In the genomic region with DNA sequence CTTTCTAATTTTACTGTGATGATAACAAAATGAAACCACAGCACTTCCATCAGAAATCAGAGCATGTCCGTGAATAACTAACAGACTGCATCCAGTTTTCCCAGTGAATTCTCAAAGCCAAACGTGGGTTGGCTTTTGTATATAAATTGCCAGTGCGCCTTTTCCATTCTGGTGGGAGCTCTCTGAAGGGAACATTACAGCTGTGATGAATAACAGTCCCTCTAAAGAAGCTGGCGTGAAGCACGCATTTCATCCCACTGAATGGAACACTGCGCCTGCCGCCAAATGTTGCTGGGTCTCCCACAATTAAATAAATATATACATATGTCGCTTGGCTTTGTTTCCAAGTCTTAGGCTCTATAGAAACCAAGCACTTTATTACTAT, we compare ENCODE assay signal across 10 cellular contexts.
A peak's percentile ranks its signal among the peaks of the same experiment; 100 is the strongest.
DNase-seq lines count a peak whose midpoint lies in the region; ATAC-seq and TF ChIP-seq lines count a peak whose summit lies in the region.
"Had no signal": no experiment of that assay in that cellular context is flagged by ENCODE, and none has a peak within 500 bp of the region (broad histone marks: within the 10 kb centered on the region; RNA-seq: fewer than 3 reads in every experiment).

No MANE protein-coding gene starts in this region.

- TF ChIP-seq CTCF in BE2C (IDR thresholded peaks at IDR 0.05; ENCODE audit: low read depth, low read length) (no peak), fibroblast of mammary gland (conservative IDR thresholded peaks at IDR 0.05; ENCODE audit: control insufficient read depth, insufficient read depth, low read depth, low read length) (no peak)

- no peaks in the 10 kb centered on the region for H3K36me3 Mint-ChIP-seq in activated CD8-positive, alpha-beta memory T cell treated with anti-CD3 and anti-CD28 coated beads, Interleukin-2, amount 10 ng/mL, durations not matched to agents 7 days and 5 days

- no peak overlapping the region for H3K27ac Mint-ChIP-seq in activated CD8-positive, alpha-beta memory T cell treated with anti-CD3 and anti-CD28 coated beads, Interleukin-2, amount 10 ng/mL, durations not matched to agents 7 days and 5 days

- CTCF ChIA-PET in activated CD8-positive, alpha-beta memory T cell treated with anti-CD3 and anti-CD28 coated beads, Interleukin-2, amount 10 ng/mL, durations not matched to agents 7 days and 5 days (lab: Charles Lee) = no interaction called here

- H3K27ac ChIP-seq in rectal smooth muscle tissue (ENCODE audit: low read depth, low read length) = peak overlapping the region; percentile 61

- H3K9me3 Mint-ChIP-seq in activated CD8-positive, alpha-beta memory T cell treated with anti-CD3 and anti-CD28 coated beads, Interleukin-2, amount 10 ng/mL, durations not matched to agents 7 days and 5 days (ENCODE audit: low read depth) = no peaks in the 10 kb centered on the region

- DNase-seq in BE2C (peak; percentile 22), NCI-H69 (lab: John Stamatoyannopoulos, UW) (peak; percentile 53), fibroblast of mammary gland (ENCODE audit: low read depth) (peak; percentile 69), NCI-H1436 treated with DMSO at 0.1 percent for 48 hours (lab: John Stamatoyannopoulos, UW) (no peak)
- DNase-seq in activated CD8-positive, alpha-beta memory T cell treated with anti-CD3 and anti-CD28 coated beads, Interleukin-2, amount 10 ng/mL, durations not matched to agents 7 days and 5 days = no peak
- DNase-seq: dermis blood vessel endothelial cell, MM.1S had no signal

- peaks cover 13% of the 10 kb centered on the region for H3K27me3 Mint-ChIP-seq in activated CD8-positive, alpha-beta memory T cell treated with anti-CD3 and anti-CD28 coated beads, Interleukin-2, amount 10 ng/mL, durations not matched to agents 7 days and 5 days

- ATAC-seq in GM18873 (IDR thresholded peaks at IDR 0.05; ENCODE audit: low FRiP score, unreplicated experiment) (no peak), HG03460 (IDR thresholded peaks at IDR 0.05; ENCODE audit: unreplicated experiment) (no peak)
- no peak for ATAC-seq in activated CD8-positive, alpha-beta memory T cell treated with anti-CD3 and anti-CD28 coated beads, Interleukin-2, amount 10 ng/mL, durations not matched to agents 7 days and 5 days

- no peaks in the 10 kb centered on the region for H3K4me1 Mint-ChIP-seq in activated CD8-positive, alpha-beta memory T cell treated with anti-CD3 and anti-CD28 coated beads, Interleukin-2, amount 10 ng/mL, durations not matched to agents 7 days and 5 days

- peaks cover 18% of the 10 kb centered on the region for H3K4me1 ChIP-seq in BE2C
- H3K4me1 ChIP-seq in rectal smooth muscle tissue (ENCODE audit: control insufficient read depth, insufficient read depth, low read length) = peaks cover 12% of the 10 kb centered on the region

- H3K4me3 Mint-ChIP-seq in activated CD8-positive, alpha-beta memory T cell treated with anti-CD3 and anti-CD28 coated beads, Interleukin-2, amount 10 ng/mL, durations not matched to agents 7 days and 5 days = no peak overlapping the region

- H3K36me3 ChIP-seq in BE2C (no peaks in the 10 kb centered on the region), rectal smooth muscle tissue (ENCODE audit: control insufficient read depth, insufficient read depth, low read length) (no peaks in the 10 kb centered on the region)

- H3K27me3 ChIP-seq in BE2C (no peaks in the 10 kb centered on the region), rectal smooth muscle tissue (ENCODE audit: control insufficient read depth, insufficient read depth, low read length) (no peaks in the 10 kb centered on the region)

- no peak overlapping the region for H3K9ac ChIP-seq in rectal smooth muscle tissue (ENCODE audit: low read length)

- no peaks in the 10 kb centered on the region for H3K9me3 ChIP-seq in BE2C

- peak overlapping the region; percentile 53 for H3K4me3 ChIP-seq in BE2C (ENCODE audit: low read depth, low read length)
- H3K4me3 ChIP-seq in fibroblast of mammary gland (ENCODE audit: control insufficient read depth, low read depth, low read length) = peak overlapping the region; percentile 17
- H3K4me3 ChIP-seq in rectal smooth muscle tissue (ENCODE audit: low read length) = peak overlapping the region; percentile 33

Comparison
In these comparisons a context has a peak if more than half of its experiments do, and no peak if none do; other contexts are left out.
1. DNase-seq: peak in BE2C (single experiment), NCI-H69 (single experiment) and fibroblast of mammary gland (single experiment); none in activated CD8-positive, alpha-beta memory T cell treated with anti-CD3 and anti-CD28 coated beads, Interleukin-2, amount 10 ng/mL, durations not matched to agents 7 days and 5 days (single experiment) and NCI-H1436 treated with DMSO at 0.1 percent for 48 hours (single experiment).
2. Peak in every context shown above with its lines, with median percentiles within 50 percentile points of each other: H3K4me3 ChIP-seq.